ENCODE assay signal across 15 cellular contexts in the genomic region with DNA sequence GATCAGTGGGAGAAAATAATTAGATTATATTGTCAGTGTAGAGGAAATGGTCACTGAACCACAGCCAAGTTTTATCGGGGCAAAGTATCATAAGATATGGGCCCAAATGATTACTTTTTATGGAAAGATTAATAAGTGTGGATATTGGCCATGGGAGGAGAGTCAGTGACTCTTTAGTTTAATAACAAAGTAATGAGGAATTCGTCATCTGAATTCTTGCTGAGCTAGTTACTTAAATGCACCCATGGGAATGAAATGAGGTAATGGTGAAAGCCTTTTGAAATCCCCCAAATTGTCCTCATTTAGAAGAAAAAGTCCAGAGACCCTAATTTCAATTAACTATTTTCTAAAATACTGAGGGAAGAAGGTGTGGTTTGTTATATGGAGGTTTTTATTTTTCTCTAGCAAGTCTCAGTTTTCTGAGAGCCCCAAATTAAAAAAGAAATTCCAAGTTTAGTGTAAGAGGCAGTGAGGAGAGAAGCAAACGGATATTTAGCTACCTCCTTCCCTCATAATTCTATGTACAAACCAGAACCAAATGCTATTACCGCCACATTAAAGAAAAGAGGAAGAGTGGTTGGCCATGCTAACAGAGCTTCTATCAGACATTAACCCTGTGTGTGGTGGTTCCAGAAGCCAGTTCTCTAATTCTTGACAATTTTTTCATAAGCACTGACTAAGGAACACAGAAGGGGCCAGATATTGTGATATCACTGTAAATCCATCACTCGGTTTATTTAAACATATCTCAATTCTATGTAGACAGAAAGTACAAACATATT.
DNase-seq lines count a peak whose midpoint lies in the region.
"Had no signal": no experiment of that assay in that cellular context is flagged by ENCODE, and none has a peak within 500 bp of the region (broad histone marks: within the 10 kb centered on the region; RNA-seq: fewer than 3 reads in every experiment).

No MANE protein-coding gene starts in this region.

- DNase-seq in KBM-7 = peak; percentile 3
- DNase-seq in OCI-M1 (lab: John Stamatoyannopoulos, UW) = peak; percentile 63
- DNase-seq in amniotic epithelial cell (ENCODE audit: low read depth) = peak; percentile 34
- DNase-seq in stromal cell of bone marrow (ENCODE audit: low read depth) = peak; percentile 41
- no peak for DNase-seq in effector CD8-positive, alpha-beta T cell (lab: John Stamatoyannopoulos, UW)
- DNase-seq in activated CD4-positive, alpha-beta T cell treated with anti-CD3 and anti-CD28 coated beads, Interleukin-2, amount 50 U/mL, for 4 hours = no peak
- no peak for DNase-seq in activated naive CD4-positive, alpha-beta T cell treated with anti-CD3 and anti-CD28 coated beads, Interleukin-2, amount 50 U/mL, for 16 hours
- DNase-seq: CD4-positive, alpha-beta memory T cell; DND-41; GDM1; NCI-H1048; NCI-H2107; NCI-H226; NCI-H69; NK-92 treated with Interleukin-12 subunit alpha and Interleukin-12 subunit beta, amount 100 ng/mL, for 24 hours had no signal

- in situ Hi-C loops in KBM-7 (cut with MboI; ENCODE audit: low pct_unique_long_range_greater_than_20kb, low sequenced_read_pairs) = no loop called here

Comparison
In these comparisons a context has a peak if more than half of its experiments do, and no peak if none do; other contexts are left out.
1. DNase-seq: peak in KBM-7 (single experiment), OCI-M1 (single experiment), amniotic epithelial cell (single experiment) and stromal cell of bone marrow (single experiment); none in effector CD8-positive, alpha-beta T cell (single experiment), activated CD4-positive, alpha-beta T cell treated with anti-CD3 and anti-CD28 coated beads, Interleukin-2, amount 50 U/mL, for 4 hours (0 of 2) and activated naive CD4-positive, alpha-beta T cell treated with anti-CD3 and anti-CD28 coated beads, Interleukin-2, amount 50 U/mL, for 16 hours (single experiment).